8 cellular contexts compared by ENCODE assay signal in the genomic region with DNA sequence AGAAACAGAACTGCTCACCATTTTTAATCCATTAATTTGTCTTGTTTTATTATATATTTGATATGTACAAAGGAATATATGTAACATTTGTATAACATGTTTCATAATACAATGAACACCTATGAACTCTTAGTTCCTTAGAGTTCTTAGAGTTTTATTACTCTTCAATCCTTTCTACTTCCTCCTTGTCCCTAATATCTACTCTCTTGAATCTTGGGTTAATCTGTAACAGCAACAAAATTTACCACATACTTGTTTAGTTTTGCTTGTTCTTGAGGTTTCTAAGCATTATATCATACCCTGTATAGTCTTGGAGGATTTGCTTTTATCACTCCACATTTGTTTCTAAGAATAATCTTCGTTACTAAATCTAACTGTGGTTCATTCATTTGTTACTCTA.
A peak's percentile ranks its signal among the peaks of the same experiment; 100 is the strongest.
DNase-seq lines count a peak whose midpoint lies in the region; ATAC-seq, FAIRE-seq and TF ChIP-seq lines count a peak whose summit lies in the region.

No MANE protein-coding gene starts in this region.

- CTCF ChIA-PET in activated CD4-positive, alpha-beta memory T cell treated with anti-CD3 and anti-CD28 coated beads, Interleukin-2, amount 10 ng/mL, durations not matched to agents 7 days and 5 days (lab: Charles Lee) = interaction anchor here (1.7 to 1.8 kb wide), 3 partner anchors 69 to 152 kb away, joined by 5 to 10 read pairs (median 10); partner anchors contain the start of gene PDS5B

- H3K4me3 Mint-ChIP-seq in activated CD4-positive, alpha-beta memory T cell treated with anti-CD3 and anti-CD28 coated beads, Interleukin-2, amount 10 ng/mL, durations not matched to agents 7 days and 5 days = peak overlapping the region; percentile 73
- no peak overlapping the region for H3K4me3 Mint-ChIP-seq in endodermal cell

- H3K36me3 ChIP-seq in GM06990 (ENCODE audit: control insufficient read depth, insufficient read depth, low read length) = no peaks in the 10 kb centered on the region; the same call in none of the 2 replicates
- H3K36me3 ChIP-seq in mucosa of stomach (ENCODE audit: control insufficient read depth, insufficient read depth, low read length) = no peaks in the 10 kb centered on the region
- peaks cover 16% of the 10 kb centered on the region for H3K36me3 ChIP-seq in endodermal cell (ENCODE audit: control insufficient read depth, insufficient read depth, low read length)

- peaks cover 17% of the 10 kb centered on the region for H3K36me3 Mint-ChIP-seq in activated CD4-positive, alpha-beta memory T cell treated with anti-CD3 and anti-CD28 coated beads, Interleukin-2, amount 10 ng/mL, durations not matched to agents 7 days and 5 days (ENCODE audit: low read depth)
- peaks cover 5% of the 10 kb centered on the region for H3K36me3 Mint-ChIP-seq in endodermal cell (ENCODE audit: low read depth)

- peak overlapping the region; percentile 82 for H3K27ac Mint-ChIP-seq in activated CD4-positive, alpha-beta memory T cell treated with anti-CD3 and anti-CD28 coated beads, Interleukin-2, amount 10 ng/mL, durations not matched to agents 7 days and 5 days
- H3K27ac Mint-ChIP-seq in endodermal cell = no peak overlapping the region

- no peak overlapping the region for H3K27ac ChIP-seq in endodermal cell (ENCODE audit: low read depth, low read length)

- WGBS in endodermal cell (ENCODE audit: insufficient coverage in 1 of 2, insufficient read length in 1 of 2), 2 experiments = 100% methylated on average over 1 of the region's 1 CpG; no CpG with 5 or more reads in 1 of the 2 experiments

- FAIRE-seq in HTR-8/SVneo (lab: Jason Lieb, UNC) = no peak

- no peaks in the 10 kb centered on the region for H3K27me3 ChIP-seq in GM06990 (replicated peaks; ENCODE audit: control insufficient read depth, insufficient read depth, low read length)
- no peaks in the 10 kb centered on the region for H3K27me3 ChIP-seq in mucosa of stomach (ENCODE audit: control insufficient read depth, insufficient read depth, low read length)
- H3K27me3 ChIP-seq in endodermal cell (ENCODE audit: control insufficient read depth, insufficient read depth, low read length, poor library complexity, severe bottlenecking) = no peaks in the 10 kb centered on the region

- H3K4me3 ChIP-seq in GM06990 (replicated peaks; ENCODE audit: low read depth, low read length) (peak overlapping the region; percentile 61), mucosa of stomach (ENCODE audit: low read length) (no peak overlapping the region), endodermal cell (ENCODE audit: low read length) (no peak overlapping the region)

- POLR2A ChIA-PET in activated CD4-positive, alpha-beta memory T cell treated with anti-CD3 and anti-CD28 coated beads, Interleukin-2, amount 10 ng/mL, durations not matched to agents 7 days and 5 days (lab: Charles Lee) = interaction anchor here (0.7 to 1.2 kb wide), 4 partner anchors 15 to 423 kb away, joined by 3 to 4 read pairs (median 3); partner anchors contain the start of genes BRCA2, N4BP2L1, PDS5B and ZAR1L

- DNase-seq in GM06990 (ENCODE audit: extremely low read depth, insufficient read length) (no peak), foreskin melanocyte (no peak), endodermal cell (no peak), HTR-8/SVneo (ENCODE audit: insufficient read length, low spot score) (no peak), NCI-H510A treated with DMSO at 0.1 percent for 48 hours (lab: John Stamatoyannopoulos, UW) (no peak)
- no peak for DNase-seq in activated CD4-positive, alpha-beta memory T cell treated with anti-CD3 and anti-CD28 coated beads, Interleukin-2, amount 10 ng/mL, durations not matched to agents 7 days and 5 days

- H3K4me1 ChIP-seq in mucosa of stomach (ENCODE audit: control insufficient read depth, insufficient read depth, low read length) (peaks cover 13% of the 10 kb centered on the region), endodermal cell (ENCODE audit: control insufficient read depth, insufficient read depth, low read length) (no peaks in the 10 kb centered on the region)

- no peaks in the 10 kb centered on the region for H3K9me3 Mint-ChIP-seq in activated CD4-positive, alpha-beta memory T cell treated with anti-CD3 and anti-CD28 coated beads, Interleukin-2, amount 10 ng/mL, durations not matched to agents 7 days and 5 days
- H3K9me3 Mint-ChIP-seq in endodermal cell = no peaks in the 10 kb centered on the region

- peaks cover 26% of the 10 kb centered on the region for H3K4me1 Mint-ChIP-seq in activated CD4-positive, alpha-beta memory T cell treated with anti-CD3 and anti-CD28 coated beads, Interleukin-2, amount 10 ng/mL, durations not matched to agents 7 days and 5 days
- peaks cover 13% of the 10 kb centered on the region for H3K4me1 Mint-ChIP-seq in endodermal cell

- H3K27me3 Mint-ChIP-seq in activated CD4-positive, alpha-beta memory T cell treated with anti-CD3 and anti-CD28 coated beads, Interleukin-2, amount 10 ng/mL, durations not matched to agents 7 days and 5 days = no peaks in the 10 kb centered on the region
- H3K27me3 Mint-ChIP-seq in endodermal cell (ENCODE audit: insufficient read depth) = no peaks in the 10 kb centered on the region

- peak overlapping the region; percentile 67 for H3K9ac ChIP-seq in mucosa of stomach (ENCODE audit: low read length)
- no peak overlapping the region for H3K9ac ChIP-seq in endodermal cell (ENCODE audit: extremely low read depth, low read length, poor library complexity, severe bottlenecking)

- peak; percentile 39 for ATAC-seq in GM21723 (IDR thresholded peaks at IDR 0.05; ENCODE audit: unreplicated experiment)

- TF ChIP-seq CTCF in GM06990 (IDR thresholded peaks at IDR 0.05; ENCODE audit: insufficient read depth, low read length, poor library complexity, severe bottlenecking) = no peak
- TF ChIP-seq CTCF in endodermal cell (conservative IDR thresholded peaks at IDR 0.05) = no peak

- H3K9me3 ChIP-seq in mucosa of stomach (ENCODE audit: control insufficient read depth, low read length) (no peaks in the 10 kb centered on the region), endodermal cell (ENCODE audit: control insufficient read depth, low read length) (no peaks in the 10 kb centered on the region)
